ENCODE assay signal across 10 cellular contexts in genomic region chr16:67844441-67844840, GRCh38. TPM values are rescaled to one million over a fixed set of nuclear protein-coding genes. Genes with fewer than 3 reads are reported as not detected.
DNase-seq lines count a peak whose midpoint lies in the region; ATAC-seq and TF ChIP-seq lines count a peak whose summit lies in the region.
"Had no signal": no experiment of that assay in that cellular context is flagged by ENCODE, and none has a peak within 500 bp of the region (broad histone marks: within the 10 kb centered on the region; RNA-seq: fewer than 3 reads in every experiment).

No MANE protein-coding gene starts in this region.

- H3K4me1 ChIP-seq in Panc1 (ENCODE audit: control insufficient read depth, insufficient read depth, low read length) (peaks cover 26% of the 10 kb centered on the region), gastrocnemius medialis (peaks cover 51 to 60% of the 10 kb centered on the region in 2 donors)

- intact Hi-C loops in Panc1 (cut with micrococcal nuclease; ENCODE audit: unreplicated experiment) (no loop called here), gastrocnemius medialis (cut with DNase I; ENCODE audit: low total_unique reads) (loop anchor here (5.0 to 10.0 kb wide), 2 partner anchors 83 to 280 kb away; partner anchors contain the start of gene CTCF)

- no peak for ATAC-seq in Panc1
- ATAC-seq in gastrocnemius medialis = no peak
- ATAC-seq in GM19351 (IDR thresholded peaks at IDR 0.05; ENCODE audit: unreplicated experiment) = no peak
- no peak for ATAC-seq in HG02852 (IDR thresholded peaks at IDR 0.05; ENCODE audit: unreplicated experiment)

- DNase-seq in NCI-H510A treated with DMSO at 0.1 percent for 48 hours (lab: John Stamatoyannopoulos, UW) (peak; percentile 9), NCI-H510A (lab: John Stamatoyannopoulos, UW) (no peak), Panc1 (ENCODE audit: low read depth, low spot score) (no peak), epithelial cell of proximal tubule (ENCODE audit: low read depth) (no peak), gastrocnemius medialis (no peak), mucosa of gallbladder (ENCODE audit: low spot score) (no peak)
- DNase-seq: activated gamma-delta T cell, NCI-H2029 had no signal

- TF ChIP-seq POLR2A in gastrocnemius medialis (IDR thresholded peaks at IDR 0.05) = no peak

- H3K27ac ChIP-seq in Panc1 (ENCODE audit: low read length) = peak overlapping the region; percentile 54; the same call in 1 of the 2 replicates
- H3K27ac ChIP-seq in gastrocnemius medialis = peak overlapping the region; percentile 98 to 100 (median 99)

- H3K36me3 ChIP-seq in Panc1 (ENCODE audit: control insufficient read depth, insufficient read depth, low read length) (no peaks in the 10 kb centered on the region; the same call in none of the 2 replicates), gastrocnemius medialis (no peaks in the 10 kb centered on the region)

- H3K27me3 ChIP-seq in Panc1 (ENCODE audit: control insufficient read depth, insufficient read depth, low read length) (no peaks in the 10 kb centered on the region), gastrocnemius medialis (no peaks in the 10 kb centered on the region)

- CTCF ChIA-PET in Panc1 (lab: Charles Lee) = interaction anchor here (0.6 to 0.9 kb wide), 2 partner anchors 94 to 323 kb away, joined by 4 to 5 read pairs; no protein-coding TSS in a partner anchor

- no TSS peak for BruUV-seq in Panc1 (replicated peaks; lab: Mats Ljungman, UMichigan)

- POLR2A ChIA-PET in Panc1 (lab: Charles Lee) = interaction anchor here (0.5 to 1.0 kb wide), 2 partner anchors 38 to 40 kb away, joined by 3 read pairs; partner anchors contain the start of gene RANBP10

- H3K4me3 ChIP-seq in Panc1 (ENCODE audit: low read depth in 2 of 2, low read length in 2 of 2) = peak overlapping the region; percentile 69
- peak overlapping the region; percentile 18 for H3K4me3 ChIP-seq in epithelial cell of proximal tubule (ENCODE audit: low read depth, low read length)
- peak overlapping the region; percentile 32 to 79 (median 77) for H3K4me3 ChIP-seq in gastrocnemius medialis

- H3K9me3 ChIP-seq in Panc1 (ENCODE audit: control insufficient read depth, insufficient read depth, low read depth, low read length) (no peaks in the 10 kb centered on the region), gastrocnemius medialis (no peaks in the 10 kb centered on the region)

- in situ Hi-C loops in Panc1 (cut with HindIII; ENCODE audit: low pct_unique_long_range_greater_than_20kb, low sequenced_read_pairs) = no loop called here
- in situ Hi-C loops in gastrocnemius medialis (cut with MboI; ENCODE audit: low sequenced_read_pairs in 4 of 4) = no loop called here

- TF ChIP-seq CTCF in Panc1 (IDR thresholded peaks at IDR 0.05) (no peak), epithelial cell of proximal tubule (conservative IDR thresholded peaks at IDR 0.05; ENCODE audit: low read depth, low read length) (no peak), gastrocnemius medialis (IDR thresholded peaks at IDR 0.05 in 4 of 5, conservative IDR thresholded peaks at IDR 0.05 in 1 of 5) (peak in 1 of 5 experiments; percentile 20)

RNA-seq across cellular contexts. Expression of gene NUTF2, which starts 2.3 kb away (rescaled TPM):
- total RNA-seq in Panc1 (2021; ENCODE audit: unreplicated experiment) (119 TPM), epithelial cell of proximal tubule (219 and 549 TPM in 2 replicates), gastrocnemius medialis (100 to 1,000 TPM in 3 of 4 donors, 10 to 100 TPM in 1; 60.1 to 210 (median 114) TPM), mucosa of gallbladder (69.3 TPM)
- 166 TPM for polyA plus RNA-seq in Panc1 (2012; ENCODE audit: insufficient read length)

RNA-seq across cellular contexts. Expression of gene THAP11, which starts 2.3 kb away (rescaled TPM):
- total RNA-seq in Panc1 (2021; ENCODE audit: unreplicated experiment) = 27.3 TPM
- polyA plus RNA-seq in Panc1 (2012; ENCODE audit: insufficient read length) = 31.5 TPM
- 33.7 and 45.7 TPM in 2 replicates for total RNA-seq in epithelial cell of proximal tubule
- total RNA-seq in gastrocnemius medialis = 100 to 1,000 TPM in 2 of 4 donors, 10 to 100 TPM in 2; 61.9 to 120 (median 102) TPM
- total RNA-seq in mucosa of gallbladder = 27.2 TPM

RNA-seq across cellular contexts. Expression of gene CENPT, which starts 3.1 kb away (rescaled TPM):
- total RNA-seq in Panc1 (2021; ENCODE audit: unreplicated experiment) (43.4 TPM), epithelial cell of proximal tubule (36.3 and 40.4 TPM in 2 replicates), gastrocnemius medialis (10 to 100 TPM; 14.9 to 41.2 (median 20.0) TPM), mucosa of gallbladder (44.6 TPM)
- 27.6 TPM for polyA plus RNA-seq in Panc1 (2012; ENCODE audit: insufficient read length)

RNA-seq across cellular contexts. Expression of gene EDC4, which starts 28.4 kb away (rescaled TPM):
- total RNA-seq in Panc1 (2021; ENCODE audit: unreplicated experiment) (85.3 TPM), epithelial cell of proximal tubule (61.1 and 61.2 TPM in 2 replicates), gastrocnemius medialis (10 to 100 TPM; 27.5 to 58.9 (median 48.5) TPM), mucosa of gallbladder (59.5 TPM)
- 80.8 TPM for polyA plus RNA-seq in Panc1 (2012; ENCODE audit: insufficient read length)

RNA-seq across cellular contexts. Expression of gene TSNAXIP1, which starts 37.8 kb away (rescaled TPM):
- total RNA-seq in Panc1 (2021; ENCODE audit: unreplicated experiment) = 1.6 TPM
- polyA plus RNA-seq in Panc1 (2012; ENCODE audit: insufficient read length) = 2.5 TPM
- total RNA-seq in epithelial cell of proximal tubule = 0.07 and 0.52 TPM in 2 replicates
- 10 to 100 TPM in 1 of 4 donors, under 1 TPM in 2, not detected in 1; 0.27 to 11.0 (median 0.56) TPM for total RNA-seq in gastrocnemius medialis
- total RNA-seq in mucosa of gallbladder = 4.1 TPM

Comparison
In these comparisons a context has a peak if more than half of its experiments do, and no peak if none do; other contexts are left out.
1. H3K4me3 ChIP-seq: peak in every context shown above with its lines; median percentile 77 in gastrocnemius medialis; 69 in Panc1; 18 in epithelial cell of proximal tubule.